Comparison of ENCODE assay signal across 13 cellular contexts in the genomic region with DNA sequence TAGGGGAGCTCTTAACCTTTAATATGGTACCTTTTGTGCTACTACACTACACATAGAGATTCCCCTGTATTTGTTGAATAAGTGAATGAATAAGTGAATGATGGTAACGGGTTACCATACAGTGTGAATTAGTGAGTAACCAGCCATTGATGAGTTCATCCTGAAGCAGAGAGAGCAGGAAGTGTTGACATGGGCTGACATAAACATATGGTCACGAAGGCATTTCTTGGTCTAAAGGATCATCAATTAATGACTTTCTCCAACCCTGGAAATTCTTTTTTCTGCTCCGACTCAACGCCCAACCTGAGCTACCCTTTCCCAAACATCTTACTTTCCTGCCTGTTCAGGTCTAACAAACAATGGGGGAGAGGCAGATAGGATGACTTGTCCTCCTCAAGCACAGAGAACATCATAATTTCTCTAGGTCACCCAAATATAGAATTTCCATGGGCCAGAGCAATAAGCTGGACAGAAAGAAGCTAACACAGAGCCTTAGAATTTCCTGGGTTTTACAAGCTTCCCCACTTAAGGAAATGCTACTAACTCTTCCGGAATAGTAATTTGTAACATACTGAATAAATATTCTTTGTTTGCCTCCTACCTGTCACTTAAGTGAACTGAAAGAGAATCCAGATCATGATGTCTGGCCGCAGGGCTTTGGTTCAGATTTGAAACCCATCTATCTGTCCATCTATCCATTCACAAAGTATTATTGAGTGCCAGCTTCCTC.
DNase-seq lines count a peak whose midpoint lies in the region; ATAC-seq and TF ChIP-seq lines count a peak whose summit lies in the region.
"Had no signal": no experiment of that assay in that cellular context is flagged by ENCODE, and none has a peak within 500 bp of the region (broad histone marks: within the 10 kb centered on the region; RNA-seq: fewer than 3 reads in every experiment).

No MANE protein-coding gene starts in this region.

- BruUV-seq in IMR-90 (replicated peaks; lab: Mats Ljungman, UMichigan), result no TSS peak

- TF ChIP-seq CTCF in IMR-90 (conservative IDR thresholded peaks at IDR 0.05; ENCODE audit: low read depth, low read length) (no peak), fibroblast of mammary gland (conservative IDR thresholded peaks at IDR 0.05; ENCODE audit: control insufficient read depth, insufficient read depth, low read depth, low read length) (no peak)

- H3K4me2 ChIP-seq in IMR-90 (ENCODE audit: low read depth, low read length), result no peak overlapping the region
- H3K4me2 ChIP-seq: BLaER1 treated with 17β-estradiol and CSF1 and Interleukin-3, amounts not matched to agents 10 nM and 100 nM had no signal

- POLR2A ChIA-PET in IMR-90 (lab: Charles Lee; ENCODE audit: unreplicated experiment), result no interaction called here
- POLR2A ChIA-PET in activated CD4-positive, alpha-beta T cell treated with anti-CD3 and anti-CD28 coated beads for 36 hours (lab: Charles Lee), result interaction anchor here (0.7 kb wide), 1 partner anchor 129 kb away, joined by 4 read pairs; no protein-coding TSS in a partner anchor

- H3K9me3 ChIP-seq in IMR-90 (ENCODE audit: control insufficient read depth, insufficient read depth, low read length), result peaks cover 2% of the 10 kb centered on the region; the same call in 1 of the 2 replicates
- H3K9me3 ChIP-seq: BLaER1 treated with 17β-estradiol and CSF1 and Interleukin-3, amounts not matched to agents 10 nM and 100 nM; HAP-1 had no signal

- in situ Hi-C loops in IMR-90 (cut with MboI; ENCODE audit: low sequenced_read_pairs), result no loop called here

- peaks cover 19% of the 10 kb centered on the region for H3K4me1 ChIP-seq in IMR-90 (ENCODE audit: control insufficient read depth, insufficient read depth, low read length)
- H3K4me1 ChIP-seq: BLaER1 treated with 17β-estradiol and CSF1 and Interleukin-3, amounts not matched to agents 10 nM and 100 nM; HAP-1 had no signal

- no peaks in the 10 kb centered on the region for H3K27me3 Mint-ChIP-seq in activated CD4-positive, alpha-beta T cell treated with anti-CD3 and anti-CD28 coated beads for 36 hours

- no peak overlapping the region for H3K4me3 Mint-ChIP-seq in activated CD4-positive, alpha-beta T cell treated with anti-CD3 and anti-CD28 coated beads for 36 hours
- H3K4me3 Mint-ChIP-seq: CD4-positive, CD25-positive, alpha-beta regulatory T cell had no signal

- no peak overlapping the region for H3K23ac ChIP-seq in IMR-90 (ENCODE audit: low read depth, low read length)

- H2AK5ac ChIP-seq in IMR-90 (ENCODE audit: low read depth, low read length), result 0 out of 2 replicates have a peak overlapping the region, but pooled peaks have one; percentile 40

- no peaks in the 10 kb centered on the region for H3K4me1 Mint-ChIP-seq in activated CD4-positive, alpha-beta T cell treated with anti-CD3 and anti-CD28 coated beads for 36 hours
- H3K4me1 Mint-ChIP-seq: CD4-positive, CD25-positive, alpha-beta regulatory T cell had no signal

- H3K9me1 ChIP-seq in IMR-90 (ENCODE audit: insufficient read depth, low read length), result peaks cover 12% of the 10 kb centered on the region

- no peaks in the 10 kb centered on the region for H3K36me3 Mint-ChIP-seq in activated CD4-positive, alpha-beta T cell treated with anti-CD3 and anti-CD28 coated beads for 36 hours (ENCODE audit: low read depth)
- H3K36me3 Mint-ChIP-seq: CD4-positive, CD25-positive, alpha-beta regulatory T cell had no signal

- TF ChIP-seq RAD21 in IMR-90 (IDR thresholded peaks at IDR 0.05; ENCODE audit: low read length), result no peak

- H3K36me3 ChIP-seq in IMR-90 (ENCODE audit: control insufficient read depth, insufficient read depth, low read length), result no peaks in the 10 kb centered on the region
- H3K36me3 ChIP-seq: BLaER1 treated with 17β-estradiol and CSF1 and Interleukin-3, amounts not matched to agents 10 nM and 100 nM; HAP-1 had no signal

- H4K91ac ChIP-seq in IMR-90 (ENCODE audit: insufficient read depth, low read depth, low read length), result no peak overlapping the region; the same call in 1 of the 2 replicates

- no peaks in the 10 kb centered on the region for H4K20me1 ChIP-seq in IMR-90 (ENCODE audit: insufficient read depth, low read length)
- H4K20me1 ChIP-seq: BLaER1 treated with 17β-estradiol and CSF1 and Interleukin-3, amounts not matched to agents 10 nM and 100 nM had no signal

- CTCF ChIA-PET in IMR-90 (lab: Yijun Ruan, JAX), result interaction anchor here (1.0 to 1.3 kb wide), 2 partner anchors 10 to 16 kb away, joined by 3 to 4 read pairs; no protein-coding TSS in a partner anchor
- CTCF ChIA-PET in activated CD4-positive, alpha-beta T cell treated with anti-CD3 and anti-CD28 coated beads for 36 hours (lab: Charles Lee), result interaction anchor here (0.6 kb wide), 1 partner anchor 143 kb away, joined by 3 read pairs; no protein-coding TSS in a partner anchor

- peak overlapping the region; percentile 32; the same call in 1 of the 2 replicates for H2BK120ac ChIP-seq in IMR-90 (ENCODE audit: low read depth, low read length)

- no peak overlapping the region for H2BK5ac ChIP-seq in IMR-90 (ENCODE audit: low read depth, low read length, poor library complexity, severe bottlenecking)

- ATAC-seq in IMR-90 (ENCODE audit: low read depth) (no peak), GM19324 (IDR thresholded peaks at IDR 0.05; ENCODE audit: low FRiP score, unreplicated experiment) (no peak)
- ATAC-seq in activated CD4-positive, alpha-beta T cell treated with anti-CD3 and anti-CD28 coated beads for 36 hours, result no peak
- ATAC-seq: HepG2 had no signal

- no peak overlapping the region for H2AK9ac ChIP-seq in IMR-90 (replicated peaks; ENCODE audit: low read depth, low read length, poor library complexity)

- H3K18ac ChIP-seq in IMR-90 (ENCODE audit: low read depth, low read length), result no peak overlapping the region

- intact Hi-C loops in IMR-90 (cut with micrococcal nuclease), result no loop called here
- intact Hi-C loops in activated CD4-positive, alpha-beta T cell treated with anti-CD3 and anti-CD28 coated beads for 36 hours (cut with DNase I, micrococcal nuclease), result no loop called here

- H3K9ac ChIP-seq in IMR-90 (ENCODE audit: low read depth, low read length), result no peak overlapping the region
- H3K9ac ChIP-seq: BLaER1 treated with 17β-estradiol and CSF1 and Interleukin-3, amounts not matched to agents 10 nM and 100 nM had no signal

- H3K79me1 ChIP-seq in IMR-90 (ENCODE audit: low read depth in 1 of 2, low read length in 2 of 2), result no peaks in the 10 kb centered on the region

- H3K56ac ChIP-seq in IMR-90 (ENCODE audit: extremely low read depth, insufficient read depth, low read length), result no peak overlapping the region

- no peaks in the 10 kb centered on the region for H3K27me3 ChIP-seq in IMR-90 (ENCODE audit: control insufficient read depth, insufficient read depth, low read length)
- H3K27me3 ChIP-seq: BLaER1 treated with 17β-estradiol and CSF1 and Interleukin-3, amounts not matched to agents 10 nM and 100 nM had no signal

- WGBS in IMR-90 (ENCODE audit: extremely low coverage in 2 of 2, insufficient read length in 1 of 2), 2 experiments, result no CpG with 5 or more reads among the region's 6 CpGs

- no peak overlapping the region for H2AFZ ChIP-seq in IMR-90 (replicated peaks; ENCODE audit: low read length, poor library complexity)

- H3K14ac ChIP-seq in IMR-90 (replicated peaks; ENCODE audit: low read depth, low read length), result peak overlapping the region; percentile 35; the same call in 1 of the 2 replicates

- H3K27ac ChIP-seq in IMR-90 (ENCODE audit: insufficient read depth, low read length), result no peak overlapping the region
- H3K27ac ChIP-seq: 22Rv1; BLaER1 treated with 17β-estradiol and CSF1 and Interleukin-3, amounts not matched to agents 10 nM and 100 nM had no signal

- H4K8ac ChIP-seq in IMR-90 (ENCODE audit: low read depth in 2 of 2, low read length in 2 of 2), result no peak overlapping the region

- no peak overlapping the region for H3K27ac Mint-ChIP-seq in activated CD4-positive, alpha-beta T cell treated with anti-CD3 and anti-CD28 coated beads for 36 hours
- H3K27ac Mint-ChIP-seq: CD4-positive, CD25-positive, alpha-beta regulatory T cell had no signal

- no peaks in the 10 kb centered on the region for H3K9me3 Mint-ChIP-seq in activated CD4-positive, alpha-beta T cell treated with anti-CD3 and anti-CD28 coated beads for 36 hours (ENCODE audit: low read depth)

- no peak overlapping the region for H3K4me3 ChIP-seq in IMR-90 (ENCODE audit: insufficient read depth, low read depth, low read length)
- H3K4me3 ChIP-seq in fibroblast of mammary gland (ENCODE audit: control insufficient read depth, low read depth, low read length), result no peak overlapping the region
- H3K4me3 ChIP-seq: BLaER1 treated with 17β-estradiol and CSF1 and Interleukin-3, amounts not matched to agents 10 nM and 100 nM; HAP-1 had no signal

- peak overlapping the region; percentile 1; the same call in 1 of the 2 replicates for H3K4ac ChIP-seq in IMR-90 (ENCODE audit: low read depth, low read length)

- DNase-seq in EH (ENCODE audit: low read depth) (peak; percentile 52), IMR-90 (peak; percentile 51), fibroblast of mammary gland (ENCODE audit: low read depth) (peak; percentile 29), renal cortical epithelial cell (ENCODE audit: low read depth) (peak; percentile 24), DMS153 treated with DMSO at 0.1 percent for 48 hours (lab: John Stamatoyannopoulos, UW; ENCODE audit: unreplicated experiment) (no peak)
- DNase-seq in activated CD4-positive, alpha-beta T cell treated with anti-CD3 and anti-CD28 coated beads for 36 hours, result no peak
- DNase-seq: CD4-positive, CD25-positive, alpha-beta regulatory T cell; GOT3 had no signal

- H2BK15ac ChIP-seq in IMR-90 (ENCODE audit: low read depth, low read length), result 0 out of 3 replicates have a peak overlapping the region, but pooled peaks have one; percentile 36

- dilution Hi-C loops in IMR-90 (cut with HindIII; ENCODE audit: low sequenced_read_pairs, unreplicated experiment), result no loop called here

- no peak for TF ChIP-seq POLR2A in IMR-90 (IDR thresholded peaks at IDR 0.05; ENCODE audit: low read depth, low read length)

- peak overlapping the region; percentile 54; the same call in 1 of the 2 replicates for H2BK20ac ChIP-seq in IMR-90 (ENCODE audit: low read depth, low read length)

- no peak overlapping the region for H4K5ac ChIP-seq in IMR-90 (ENCODE audit: low read depth, low read length)

TF ChIP-seq in IMR-90, 13 proteins besides CTCF, POLR2A, EP300 and RAD21:
- TF ChIP-seq, protein P1, sequence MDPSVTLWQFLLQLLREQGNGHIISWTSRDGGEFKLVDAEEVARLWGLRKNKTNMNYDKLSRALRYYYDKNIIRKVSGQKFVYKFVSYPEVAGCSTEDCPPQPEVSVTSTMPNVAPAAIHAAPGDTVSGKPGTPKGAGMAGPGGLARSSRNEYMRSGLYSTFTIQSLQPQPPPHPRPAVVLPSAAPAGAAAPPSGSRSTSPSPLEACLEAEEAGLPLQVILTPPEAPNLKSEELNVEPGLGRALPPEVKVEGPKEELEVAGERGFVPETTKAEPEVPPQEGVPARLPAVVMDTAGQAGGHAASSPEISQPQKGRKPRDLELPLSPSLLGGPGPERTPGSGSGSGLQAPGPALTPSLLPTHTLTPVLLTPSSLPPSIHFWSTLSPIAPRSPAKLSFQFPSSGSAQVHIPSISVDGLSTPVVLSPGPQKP (IDR thresholded peaks at IDR 0.05; ENCODE audit: borderline replicate concordance, low read depth, low read length), result no peak
- TF ChIP-seq MAZ (IDR thresholded peaks at IDR 0.05; ENCODE audit: borderline replicate concordance, low read depth, low read length), result no peak

Comparison
In these comparisons a context has a peak if more than half of its experiments do, and no peak if none do; other contexts are left out.
1. DNase-seq: peak in EH (single experiment), IMR-90 (single experiment), fibroblast of mammary gland (single experiment) and renal cortical epithelial cell (single experiment); none in activated CD4-positive, alpha-beta T cell treated with anti-CD3 and anti-CD28 coated beads for 36 hours (single experiment) and DMS153 treated with DMSO at 0.1 percent for 48 hours (single experiment).